In genomic region chr20:45776931-45777330, GRCh38 we compare ENCODE assay signal across 20 cellular contexts. TPM values are rescaled to one million over a fixed set of nuclear protein-coding genes. Genes with fewer than 3 reads are reported as not detected.
DNase-seq lines count a peak whose midpoint lies in the region; ATAC-seq, FAIRE-seq and TF ChIP-seq lines count a peak whose summit lies in the region.
"Had no signal": no experiment of that assay in that cellular context is flagged by ENCODE, and none has a peak within 500 bp of the region (broad histone marks: within the 10 kb centered on the region; RNA-seq: fewer than 3 reads in every experiment).

No MANE protein-coding gene starts in this region.

- H3K14ac ChIP-seq in H9 (ENCODE audit: insufficient read depth, low read length) (no peak overlapping the region), H1 (ENCODE audit: insufficient read length) (no peak overlapping the region), mesenchymal stem cell (ENCODE audit: low read length in 2 of 2) (peak overlapping the region in 1 of 2 experiments; percentile 48)

- POLR2A ChIA-PET in H1 (lab: Charles Lee; ENCODE audit: partially characterized antibody): interaction anchor here (0.6 to 1.6 kb wide), 2 partner anchors 15 to 413 kb away, joined by 3 read pairs; partner anchors contain the start of genes DNTTIP1 and WFDC3

- H2BK12ac ChIP-seq in H9 (ENCODE audit: insufficient read length, low read depth, low read length) (no peak overlapping the region), H1 (ENCODE audit: low read depth, low read length) (no peak overlapping the region), mesenchymal stem cell (ENCODE audit: low read length in 2 of 2) (peak overlapping the region; percentile 29 to 47)

- no peak overlapping the region for H3K9ac ChIP-seq in H9 (ENCODE audit: extremely low read depth, insufficient read length, low read length)
- H3K9ac ChIP-seq in H1 (replicated peaks in 1 of 4; ENCODE audit: extremely low read depth in 1 of 4, low read depth in 3 of 4, low read length in 3 of 4): no peak overlapping the region
- H3K9ac ChIP-seq in mesenchymal stem cell (ENCODE audit: low read length): no peak overlapping the region
- H3K9ac ChIP-seq: BLaER1 treated with 17β-estradiol and CSF1 and Interleukin-3, amounts not matched to agents 10 nM and 100 nM had no signal

- H3K4ac ChIP-seq in H9 (ENCODE audit: low read depth, low read length) (no peak overlapping the region), H1 (replicated peaks; ENCODE audit: insufficient read length, low read depth, low read length) (peak overlapping the region; percentile 39), mesenchymal stem cell (ENCODE audit: low read depth in 1 of 2, low read length in 2 of 2) (peak overlapping the region; percentile 9 to 85)

- H3K9me3 ChIP-seq in H9 (ENCODE audit: control insufficient read depth, low read depth, low read length) (no peaks in the 10 kb centered on the region), H1 (ENCODE audit: insufficient read depth in 2 of 2, low read depth in 1 of 2, low read length in 1 of 2) (no peaks in the 10 kb centered on the region), mesenchymal stem cell (ENCODE audit: control insufficient read depth, low read length) (no peaks in the 10 kb centered on the region), uterus (no peaks in the 10 kb centered on the region), BE2C (no peaks in the 10 kb centered on the region)
- H3K9me3 ChIP-seq: BLaER1 treated with 17β-estradiol and CSF1 and Interleukin-3, amounts not matched to agents 10 nM and 100 nM had no signal

- no CpG with 5 or more reads among the region's 7 CpGs for WGBS in H9 (ENCODE audit: extremely low coverage, insufficient read length, low lambda C conversion rate)
- 90% methylated on average over 7 of the region's 7 CpGs; no CpG with 5 or more reads in 1 of the 2 experiments for whole genome bisulfite sequencing in H1 (ENCODE audit: extremely low coverage in 1 of 2, insufficient coverage in 1 of 2, insufficient read length in 1 of 2, insufficient replicate concordance in 2 of 2, low coverage in 1 of 2, low lambda C conversion rate in 2 of 2, missing lambda C conversion rate in 1 of 2), 2 experiments
- WGBS in mesenchymal stem cell: 98% methylated on average over 5 of the region's 7 CpGs

- no peak for TF ChIP-seq POLR2A in H1 (IDR thresholded peaks at IDR 0.05; ENCODE audit: control extremely low read depth in 1 of 2, low read depth in 2 of 2, low read length in 2 of 2)
- no peak for TF ChIP-seq POLR2A in uterus (IDR thresholded peaks at IDR 0.05)

- peaks cover 1% of the 10 kb centered on the region for H3K27me3 Mint-ChIP-seq in H9 (ENCODE audit: low read depth)

- DNase-seq in H9 (no peak), H1 (ENCODE audit: low read depth in 1 of 2, low spot score in 2 of 2) (no peak), mesenchymal stem cell (no peak), uterus (no peak), amygdala (lab: John Stamatoyannopoulos, UW) (no peak), BE2C (no peak)
- DNase-seq: 8988T; Calu3; CD8-positive, alpha-beta T cell; DMS79 treated with DMSO at 0.1 percent for 48 hours; GF-D8; HFFc6 had no signal

- H3K79me1 ChIP-seq in H9 (ENCODE audit: insufficient read depth, low read depth, low read length, poor library complexity, severe bottlenecking): no peaks in the 10 kb centered on the region
- no peaks in the 10 kb centered on the region for H3K79me1 ChIP-seq in H1 (ENCODE audit: low read depth, low read length)
- no peaks in the 10 kb centered on the region for H3K79me1 ChIP-seq in mesenchymal stem cell (replicated peaks; ENCODE audit: low read length, poor library complexity, severe bottlenecking)

- H4K8ac ChIP-seq in H9 (replicated peaks; ENCODE audit: insufficient read length, low read depth, low read length) (no peak overlapping the region), H1 (ENCODE audit: extremely low read depth, insufficient read depth, low read length) (no peak overlapping the region), mesenchymal stem cell (ENCODE audit: low read length) (no peak overlapping the region)

- H3K27me3 ChIP-seq in H9 (ENCODE audit: insufficient read depth, low read length) (no peaks in the 10 kb centered on the region), H1 (replicated peaks in 1 of 4; ENCODE audit: control insufficient read depth in 3 of 4, extremely low read depth in 1 of 4, insufficient read depth in 3 of 4, low read length in 3 of 4) (no peaks in the 10 kb centered on the region), mesenchymal stem cell (ENCODE audit: control insufficient read depth in 1 of 2, insufficient read depth in 1 of 2, low read length in 2 of 2) (no peaks in the 10 kb centered on the region), uterus (no peaks in the 10 kb centered on the region), BE2C (peaks cover 17% of the 10 kb centered on the region)
- H3K27me3 ChIP-seq: BLaER1 treated with 17β-estradiol and CSF1 and Interleukin-3, amounts not matched to agents 10 nM and 100 nM had no signal

- no peak for TF ChIP-seq CTCF in H9 (conservative IDR thresholded peaks at IDR 0.05)
- no peak for TF ChIP-seq CTCF in H1 (IDR thresholded peaks at IDR 0.05; ENCODE audit: control extremely low read depth in 1 of 3, insufficient read depth in 1 of 3, low read depth in 1 of 3, low read length in 3 of 3)
- no peak for TF ChIP-seq CTCF in uterus (IDR thresholded peaks at IDR 0.05)
- TF ChIP-seq CTCF in BE2C (IDR thresholded peaks at IDR 0.05; ENCODE audit: low read depth, low read length): no peak

- no peak for TF ChIP-seq EP300 in H1 (IDR thresholded peaks at IDR 0.05; ENCODE audit: borderline replicate concordance in 1 of 2, low read depth in 2 of 2, low read length in 2 of 2)

- H3K36me3 ChIP-seq in H1 (ENCODE audit: control insufficient read depth in 2 of 4, insufficient read depth in 4 of 4, low read length in 3 of 4) (no peaks in the 10 kb centered on the region), mesenchymal stem cell (ENCODE audit: control insufficient read depth in 1 of 2, insufficient read depth in 2 of 2, low read depth in 1 of 2, low read length in 2 of 2) (no peaks in the 10 kb centered on the region), uterus (no peaks in the 10 kb centered on the region), BE2C (no peaks in the 10 kb centered on the region)
- H3K36me3 ChIP-seq: BLaER1 treated with 17β-estradiol and CSF1 and Interleukin-3, amounts not matched to agents 10 nM and 100 nM had no signal

- H3K27ac ChIP-seq in H9 (ENCODE audit: insufficient read length, low read depth, low read length) (no peak overlapping the region), H1 (ENCODE audit: low read depth, low read length) (no peak overlapping the region), mesenchymal stem cell (ENCODE audit: low read length, poor library complexity, severe bottlenecking) (no peak overlapping the region), uterus (peak overlapping the region; percentile 86 to 96)
- H3K27ac ChIP-seq: BLaER1 treated with 17β-estradiol and CSF1 and Interleukin-3, amounts not matched to agents 10 nM and 100 nM had no signal

- H2AFZ ChIP-seq in H9 (ENCODE audit: low read length) (no peak overlapping the region), H1 (ENCODE audit: low read length) (no peak overlapping the region), mesenchymal stem cell (ENCODE audit: low read depth, low read length) (no peak overlapping the region)

- no peak overlapping the region for H3K4me3 Mint-ChIP-seq in H9
- H3K4me3 Mint-ChIP-seq: CD8-positive, alpha-beta T cell; HFFc6 had no signal

- H4K5ac ChIP-seq in H9 (ENCODE audit: insufficient read length, low read depth, low read length): peak overlapping the region; percentile 63
- H4K5ac ChIP-seq in H1 (ENCODE audit: insufficient read length, low read depth, low read length): no peak overlapping the region

- H3K4me2 ChIP-seq in H9 (ENCODE audit: insufficient read depth, insufficient read length, low read length) (no peak overlapping the region), H1 (ENCODE audit: insufficient read depth in 1 of 2, low read depth in 2 of 2, low read length in 2 of 2) (no peak overlapping the region), mesenchymal stem cell (ENCODE audit: low read length, poor library complexity, severe bottlenecking) (no peak overlapping the region)
- H3K4me2 ChIP-seq: BLaER1 treated with 17β-estradiol and CSF1 and Interleukin-3, amounts not matched to agents 10 nM and 100 nM had no signal

- intact Hi-C loops in uterus (cut with DNase I; ENCODE audit: low total_unique reads): no loop called here

- CTCF ChIA-PET in H1 (lab: Charles Lee; ENCODE audit: partially characterized antibody): interaction anchor here (1.4 to 3.1 kb wide), 4 partner anchors 15 to 240 kb away, joined by 3 to 11 read pairs (median 4); partner anchors contain the start of genes DNTTIP1, WFDC3 and WFDC6

- H4K91ac ChIP-seq in H9 (ENCODE audit: insufficient read length, low read depth, low read length): no peak overlapping the region
- no peak overlapping the region for H4K91ac ChIP-seq in H1 (replicated peaks; ENCODE audit: insufficient read length, low read length)
- H4K91ac ChIP-seq in mesenchymal stem cell (ENCODE audit: low read length): peak overlapping the region; percentile 77

- H3K18ac ChIP-seq in H9 (ENCODE audit: insufficient read length, low read depth, low read length) (no peak overlapping the region), H1 (ENCODE audit: extremely low read depth, low read length) (no peak overlapping the region), mesenchymal stem cell (ENCODE audit: low read depth in 1 of 2, low read length in 2 of 2) (peak overlapping the region; percentile 46 to 77)

- H2AK5ac ChIP-seq in H9 (ENCODE audit: insufficient read length, low read length) (no peak overlapping the region), H1 (ENCODE audit: low read depth, low read length) (no peak overlapping the region), mesenchymal stem cell (ENCODE audit: low read length, severe bottlenecking) (no peak overlapping the region)

- H3K23ac ChIP-seq in H9 (ENCODE audit: insufficient read length, low read depth, low read length): no peak overlapping the region
- no peak overlapping the region for H3K23ac ChIP-seq in H1 (ENCODE audit: insufficient read length)
- no peak overlapping the region for H3K23ac ChIP-seq in mesenchymal stem cell (ENCODE audit: low read length in 2 of 2)

- no peak overlapping the region for H2BK15ac ChIP-seq in H9 (ENCODE audit: low read depth, low read length)
- H2BK15ac ChIP-seq in H1 (ENCODE audit: low read length): no peak overlapping the region
- peak overlapping the region; percentile 60 for H2BK15ac ChIP-seq in mesenchymal stem cell (ENCODE audit: low read depth, poor library complexity, severe bottlenecking)

- H2BK20ac ChIP-seq in H9 (ENCODE audit: low read depth, low read length, poor library complexity, severe bottlenecking): no peak overlapping the region
- no peak overlapping the region for H2BK20ac ChIP-seq in H1 (ENCODE audit: low read length)

- no peak for FAIRE-seq in H1 (lab: Jason Lieb, UNC)
- FAIRE-seq: H54, HepG2 had no signal

- H3K27ac Mint-ChIP-seq in H9: no peak overlapping the region
- H3K27ac Mint-ChIP-seq: CD8-positive, alpha-beta T cell; HFFc6 had no signal

- ATAC-seq in HG03159 (IDR thresholded peaks at IDR 0.05; ENCODE audit: unreplicated experiment): no peak
- ATAC-seq in HG03135 (IDR thresholded peaks at IDR 0.05; ENCODE audit: unreplicated experiment): no peak
- ATAC-seq: CD8-positive, alpha-beta T cell; HCT116; HepG2 had no signal

- H3K56ac ChIP-seq in H9 (ENCODE audit: insufficient read length, low read depth, low read length) (no peak overlapping the region), H1 (replicated peaks; ENCODE audit: insufficient read length, low read depth, low read length) (no peak overlapping the region)

- H3K9me3 Mint-ChIP-seq in H9: no peaks in the 10 kb centered on the region; a peak in 1 of 5 replicates
- H3K9me3 Mint-ChIP-seq: CD8-positive, alpha-beta T cell; HFFc6 had no signal

- H4K20me1 ChIP-seq in H9 (ENCODE audit: control insufficient read depth, insufficient read depth, insufficient read length): no peaks in the 10 kb centered on the region
- H4K20me1 ChIP-seq in H1 (replicated peaks in 1 of 2; ENCODE audit: control insufficient read depth in 1 of 2, insufficient read depth in 2 of 2, low read length in 2 of 2): no peaks in the 10 kb centered on the region
- H4K20me1 ChIP-seq: BLaER1 treated with 17β-estradiol and CSF1 and Interleukin-3, amounts not matched to agents 10 nM and 100 nM had no signal

- H3K4me1 ChIP-seq in H9 (ENCODE audit: insufficient read depth, low read length): no peaks in the 10 kb centered on the region
- no peaks in the 10 kb centered on the region for H3K4me1 ChIP-seq in H1 (replicated peaks in 1 of 4; ENCODE audit: control insufficient read depth in 3 of 4, insufficient read depth in 4 of 4, low read length in 3 of 4)
- H3K4me1 ChIP-seq in mesenchymal stem cell (ENCODE audit: control insufficient read depth, insufficient read depth, low read depth, low read length): peaks cover 9% of the 10 kb centered on the region
- H3K4me1 ChIP-seq in uterus: peaks cover 11 to 24% of the 10 kb centered on the region in 2 donors
- H3K4me1 ChIP-seq in BE2C: no peaks in the 10 kb centered on the region

- TF ChIP-seq RAD21 in H1 (IDR thresholded peaks at IDR 0.05 in 1 of 2, conservative IDR thresholded peaks at IDR 0.05 in 1 of 2; ENCODE audit: low read depth in 2 of 2, low read length in 2 of 2): no peak

- H3T11ph ChIP-seq in H9 (ENCODE audit: low read length): no peak overlapping the region

- H3K4me1 Mint-ChIP-seq in H9: no peaks in the 10 kb centered on the region; a peak in 1 of 4 replicates

- H2BK120ac ChIP-seq in H9 (ENCODE audit: low read depth, low read length, poor library complexity, severe bottlenecking) (no peak overlapping the region), H1 (replicated peaks; ENCODE audit: low read depth, low read length) (no peak overlapping the region), mesenchymal stem cell (ENCODE audit: low read depth, low read length) (no peak overlapping the region)

- H3K23me2 ChIP-seq in H9 (ENCODE audit: insufficient read length, low read depth, low read length, poor library complexity, severe bottlenecking) (no peaks in the 10 kb centered on the region), H1 (ENCODE audit: low read depth, low read length) (no peaks in the 10 kb centered on the region; the same call in 1 of the 2 replicates)

- H2BK5ac ChIP-seq in H9 (ENCODE audit: insufficient read length, low read length): no peak overlapping the region
- H2BK5ac ChIP-seq in H1 (ENCODE audit: low read depth, low read length): no peak overlapping the region; the same call in 1 of the 2 replicates
- H2BK5ac ChIP-seq in mesenchymal stem cell (ENCODE audit: low read depth, low read length, poor library complexity, severe bottlenecking): no peak overlapping the region

- H3K4me3 ChIP-seq in H1 (ENCODE audit: extremely low read depth in 1 of 4, insufficient read depth in 2 of 4, low read depth in 3 of 4, low read length in 4 of 4) (no peak overlapping the region), mesenchymal stem cell (ENCODE audit: insufficient read depth in 1 of 2, low read depth in 1 of 2, low read length in 2 of 2) (no peak overlapping the region), uterus (no peak overlapping the region), BE2C (ENCODE audit: low read depth, low read length) (no peak overlapping the region)
- H3K4me3 ChIP-seq: BLaER1 treated with 17β-estradiol and CSF1 and Interleukin-3, amounts not matched to agents 10 nM and 100 nM had no signal

- H3K36me3 Mint-ChIP-seq in H9 (ENCODE audit: insufficient read depth in 1 of 3, low read depth in 3 of 3): no peaks in the 10 kb centered on the region
- H3K36me3 Mint-ChIP-seq: CD8-positive, alpha-beta T cell had no signal

- H3K79me2 ChIP-seq in H9 (ENCODE audit: insufficient read depth, low read length): no peaks in the 10 kb centered on the region
- H3K79me2 ChIP-seq in H1 (ENCODE audit: control insufficient read depth in 1 of 2, insufficient read depth in 2 of 2, low read length in 2 of 2): no peaks in the 10 kb centered on the region

RNA-seq across cellular contexts. Expression of gene WFDC3, which starts 14.8 kb away (rescaled TPM):
- 0.35 TPM in 1 of 2 replicates, not detected in the other for total RNA-seq in H9 (2021)
- total RNA-seq in H1 (2021; fragmentation: NEBNext Ultra II Directional; extraction: Animal tissue kit (Norgen Biotek cat#: 25700)): 0.50 TPM in 1 of 2 replicates, not detected in the other
- polyA plus RNA-seq in H1 (2011; rRNA removed): 0.11 and 0.60 TPM in 2 replicates
- 0.21 TPM for polyA plus RNA-seq in H1 (2011; cell fraction: cytosol; rRNA removed)
- not detected for polyA plus RNA-seq in H1 (2011; cell fraction: nucleus; rRNA removed)
- 0.48 to 0.99 TPM in 2 of 4 replicates, not detected in the others for polyA plus RNA-seq in H1 (2012, experiment 1 of 2)
- not detected for polyA plus RNA-seq in H1 (2012, experiment 2 of 2)
- polyA plus RNA-seq in H1 (2013, experiment 1 of 2): 0.18 TPM
- 0.18 TPM for polyA plus RNA-seq in H1 (2013, experiment 2 of 2)
- polyA minus RNA-seq in H1 (2011; rRNA and poly(A)+ RNA removed): 0.54 and 0.73 TPM in 2 replicates
- polyA minus RNA-seq in H1 (2011; cell fraction: cytosol; rRNA and poly(A)+ RNA removed): not detected
- 1.1 TPM for polyA minus RNA-seq in H1 (2011; cell fraction: nucleus; rRNA and poly(A)+ RNA removed)
- polyA plus RNA-seq in mesenchymal stem cell (2013, experiment 1 of 2): 1.5 TPM
- 1.1 TPM for polyA plus RNA-seq in mesenchymal stem cell (2013, experiment 2 of 2)
- total RNA-seq in uterus: 1 to 10 TPM in 1 of 4 donors, not detected in 3; 2.0 TPM
- 0.79 TPM for polyA plus RNA-seq in BE2C (2012; ENCODE audit: insufficient read depth, insufficient read length, low read depth)
- total RNA-seq: A673; CD8-positive, alpha-beta T cell had no signal
- polyA plus RNA-seq: HepG2 had no signal

RNA-seq across cellular contexts. Expression of gene DNTTIP1, which starts 14.8 kb away (rescaled TPM):
- total RNA-seq in H9 (2021): 35.5 and 36.3 TPM in 2 replicates
- total RNA-seq in H1 (2021; fragmentation: NEBNext Ultra II Directional; extraction: Animal tissue kit (Norgen Biotek cat#: 25700)): 38.4 and 41.9 TPM in 2 replicates
- polyA plus RNA-seq in H1 (2011; rRNA removed): 32.6 and 34.9 TPM in 2 replicates
- 47.2 TPM for polyA plus RNA-seq in H1 (2011; cell fraction: cytosol; rRNA removed)
- polyA plus RNA-seq in H1 (2011; cell fraction: nucleus; rRNA removed): 33.0 TPM
- polyA plus RNA-seq in H1 (2012, experiment 1 of 2): 38.8 to 43.3 TPM (median 42.4 TPM) in 4 replicates
- polyA plus RNA-seq in H1 (2012, experiment 2 of 2): 39.2 TPM
- polyA plus RNA-seq in H1 (2013, experiment 1 of 2): 42.9 TPM
- 43.7 TPM for polyA plus RNA-seq in H1 (2013, experiment 2 of 2)
- 16.7 and 24.7 TPM in 2 replicates for polyA minus RNA-seq in H1 (2011; rRNA and poly(A)+ RNA removed)
- polyA minus RNA-seq in H1 (2011; cell fraction: cytosol; rRNA and poly(A)+ RNA removed): 14.9 TPM
- 9.5 TPM for polyA minus RNA-seq in H1 (2011; cell fraction: nucleus; rRNA and poly(A)+ RNA removed)
- polyA plus RNA-seq in mesenchymal stem cell (2013, experiment 1 of 2): 35.0 TPM
- polyA plus RNA-seq in mesenchymal stem cell (2013, experiment 2 of 2): 36.8 TPM
- total RNA-seq in uterus: 10 to 100 TPM; 11.2 to 29.8 (median 17.1) TPM
- polyA plus RNA-seq in BE2C (2012; ENCODE audit: insufficient read depth, insufficient read length, low read depth): 79.2 TPM

RNA-seq across cellular contexts. Expression of gene UBE2C, which starts 35.5 kb away (rescaled TPM):
- total RNA-seq in H9 (2021): 254 and 268 TPM in 2 replicates
- total RNA-seq in H1 (2021; fragmentation: NEBNext Ultra II Directional; extraction: Animal tissue kit (Norgen Biotek cat#: 25700)): 243 and 255 TPM in 2 replicates
- polyA plus RNA-seq in H1 (2011; rRNA removed): 312 and 326 TPM in 2 replicates
- 261 TPM for polyA plus RNA-seq in H1 (2011; cell fraction: cytosol; rRNA removed)
- polyA plus RNA-seq in H1 (2011; cell fraction: nucleus; rRNA removed): 147 TPM
- 187 to 242 TPM (median 218 TPM) in 4 replicates for polyA plus RNA-seq in H1 (2012, experiment 1 of 2)
- polyA plus RNA-seq in H1 (2012, experiment 2 of 2): 452 TPM
- 303 TPM for polyA plus RNA-seq in H1 (2013, experiment 1 of 2)
- polyA plus RNA-seq in H1 (2013, experiment 2 of 2): 318 TPM
- polyA minus RNA-seq in H1 (2011; rRNA and poly(A)+ RNA removed): 81.2 and 93.7 TPM in 2 replicates
- 82.4 TPM for polyA minus RNA-seq in H1 (2011; cell fraction: cytosol; rRNA and poly(A)+ RNA removed)
- polyA minus RNA-seq in H1 (2011; cell fraction: nucleus; rRNA and poly(A)+ RNA removed): 74.3 TPM
- polyA plus RNA-seq in mesenchymal stem cell (2013, experiment 1 of 2): 20.5 TPM
- 21.3 TPM for polyA plus RNA-seq in mesenchymal stem cell (2013, experiment 2 of 2)
- total RNA-seq in uterus: 10 to 100 TPM in 1 of 4 donors, not detected in 3; 12.4 TPM
- polyA plus RNA-seq in BE2C (2012; ENCODE audit: insufficient read depth, insufficient read length, low read depth): 38.2 TPM

RNA-seq across cellular contexts. Expression of gene TNNC2, which starts 50.2 kb away (rescaled TPM):
- total RNA-seq in H9 (2021) (3.1 and 4.6 TPM in 2 replicates), uterus (1 to 10 TPM in 1 of 4 donors, under 1 TPM in 1, not detected in 2; 0.59 to 1.3 TPM)
- total RNA-seq in H1 (2021; fragmentation: NEBNext Ultra II Directional; extraction: Animal tissue kit (Norgen Biotek cat#: 25700)): 3.6 and 5.7 TPM in 2 replicates
- polyA plus RNA-seq in H1 (2011; rRNA removed): 7.6 and 10.4 TPM in 2 replicates
- 11.8 TPM for polyA plus RNA-seq in H1 (2011; cell fraction: cytosol; rRNA removed)
- 4.4 TPM for polyA plus RNA-seq in H1 (2011; cell fraction: nucleus; rRNA removed)
- 6.2 to 10.0 TPM (median 8.5 TPM) in 4 replicates for polyA plus RNA-seq in H1 (2012, experiment 1 of 2)
- 1.9 TPM for polyA plus RNA-seq in H1 (2012, experiment 2 of 2)
- polyA plus RNA-seq in H1 (2013, experiment 1 of 2): 5.7 TPM
- polyA plus RNA-seq in H1 (2013, experiment 2 of 2): 5.7 TPM
- 0.39 and 2.5 TPM in 2 replicates for polyA minus RNA-seq in H1 (2011; rRNA and poly(A)+ RNA removed)
- polyA minus RNA-seq in H1 (2011; cell fraction: cytosol; rRNA and poly(A)+ RNA removed): not detected
- polyA minus RNA-seq in H1 (2011; cell fraction: nucleus; rRNA and poly(A)+ RNA removed): not detected
- polyA plus RNA-seq in mesenchymal stem cell (2013, experiment 1 of 2): 0.19 TPM
- 0.21 TPM for polyA plus RNA-seq in mesenchymal stem cell (2013, experiment 2 of 2)
- not detected for polyA plus RNA-seq in BE2C (2012; ENCODE audit: insufficient read depth, insufficient read length, low read depth)
- total RNA-seq: A673, Calu3, HFFc6 had no signal

RNA-seq across cellular contexts. Expression of gene SPINT4, which starts 54.8 kb away (rescaled TPM):
- total RNA-seq in H9 (2021): not detected in 2 replicates
- not detected in 2 replicates for total RNA-seq in H1 (2021; fragmentation: NEBNext Ultra II Directional; extraction: Animal tissue kit (Norgen Biotek cat#: 25700))
- not detected in 2 replicates for polyA plus RNA-seq in H1 (2011; rRNA removed)
- not detected for polyA plus RNA-seq in H1 (2011; cell fraction: cytosol; rRNA removed)
- polyA plus RNA-seq in H1 (2011; cell fraction: nucleus; rRNA removed): not detected
- not detected in 4 replicates for polyA plus RNA-seq in H1 (2012, experiment 1 of 2)
- not detected for polyA plus RNA-seq in H1 (2012, experiment 2 of 2)
- not detected for polyA plus RNA-seq in H1 (2013, experiment 1 of 2)
- polyA plus RNA-seq in H1 (2013, experiment 2 of 2): not detected
- not detected in 2 replicates for polyA minus RNA-seq in H1 (2011; rRNA and poly(A)+ RNA removed)
- polyA minus RNA-seq in H1 (2011; cell fraction: cytosol; rRNA and poly(A)+ RNA removed): not detected
- polyA minus RNA-seq in H1 (2011; cell fraction: nucleus; rRNA and poly(A)+ RNA removed): not detected
- not detected for polyA plus RNA-seq in mesenchymal stem cell (2013, experiment 1 of 2)
- polyA plus RNA-seq in mesenchymal stem cell (2013, experiment 2 of 2): not detected
- total RNA-seq in uterus: not detected
- polyA plus RNA-seq in BE2C (2012; ENCODE audit: insufficient read depth, insufficient read length, low read depth): not detected
- total RNA-seq: A673; Calu3; CD8-positive, alpha-beta T cell; HepG2; HFFc6 had no signal
- polyA plus RNA-seq: AG04450, HepG2 had no signal

Comparison
In these comparisons a context has a peak if more than half of its experiments do, and no peak if none do; other contexts are left out.
1. H2BK12ac ChIP-seq: peak in mesenchymal stem cell (2 of 2); none in H9 (single experiment) and H1 (single experiment).
2. H3K18ac ChIP-seq: peak in mesenchymal stem cell (2 of 2); none in H9 (single experiment) and H1 (single experiment).
3. H3K27ac ChIP-seq: peak in uterus (2 of 2); none in H9 (single experiment), H1 (single experiment) and mesenchymal stem cell (single experiment).
4. RNA of gene UBE2C, which starts 35.5 kb away (total RNA-seq): 254 to 268 TPM in H9 and 243 to 255 TPM in H1; 12.4 TPM in uterus; every median in the first group is over 10 times any median in the second.